Comparison of ENCODE assay signal across 24 cellular contexts in the genomic region with DNA sequence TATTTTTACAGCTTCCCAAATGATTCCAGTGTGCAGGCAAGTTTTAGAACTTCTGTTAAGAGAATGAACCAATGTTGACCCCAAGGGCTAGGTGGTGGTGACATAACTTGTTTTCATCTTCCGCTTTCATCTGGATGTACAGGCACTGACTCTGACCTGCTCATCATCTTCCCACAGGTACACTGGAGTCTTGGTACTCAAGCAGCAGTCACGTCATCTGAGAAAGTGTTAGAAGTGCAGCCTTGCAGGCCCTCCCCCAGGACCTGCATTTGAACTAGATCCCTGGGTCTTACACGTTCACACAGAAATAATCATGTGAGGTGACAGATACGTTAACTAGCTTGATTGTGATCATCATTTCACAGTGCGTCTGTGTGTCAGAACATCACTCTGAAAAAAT.
DNase-seq lines count a peak whose midpoint lies in the region; ATAC-seq and TF ChIP-seq lines count a peak whose summit lies in the region.
"Had no signal": no experiment of that assay in that cellular context is flagged by ENCODE, and none has a peak within 500 bp of the region (broad histone marks: within the 10 kb centered on the region; RNA-seq: fewer than 3 reads in every experiment).

No MANE protein-coding gene starts in this region.

- H3K9me3 ChIP-seq in neural progenitor cell (ENCODE audit: low read depth), result no peaks in the 10 kb centered on the region
- H3K9me3 ChIP-seq: esophagus muscularis mucosa, gastrocnemius medialis had no signal

- H2AFZ ChIP-seq in GM23338 (no peak overlapping the region), neural progenitor cell (replicated peaks) (no peak overlapping the region)

- H3K9me3 Mint-ChIP-seq in activated CD4-positive, alpha-beta T cell treated with anti-CD3 and anti-CD28 coated beads, Interleukin-2, amount 10 ng/mL, durations not matched to agents 7 days and 5 days, result no peaks in the 10 kb centered on the region
- H3K9me3 Mint-ChIP-seq in GM23338, result no peaks in the 10 kb centered on the region
- peaks cover 2% of the 10 kb centered on the region for H3K9me3 Mint-ChIP-seq in activated naive CD8-positive, alpha-beta T cell treated with anti-CD3 and anti-CD28 coated beads for 36 hours
- peaks cover 8% of the 10 kb centered on the region for H3K9me3 Mint-ChIP-seq in neural progenitor cell
- H3K9me3 Mint-ChIP-seq: H9, IgD-negative memory B cell had no signal

- DNase-seq in activated CD4-positive, alpha-beta T cell treated with anti-CD3 and anti-CD28 coated beads, Interleukin-2, amount 10 ng/mL, durations not matched to agents 7 days and 5 days, result no peak
- no peak for DNase-seq in activated CD4-positive, alpha-beta T cell treated with anti-CD3 and anti-CD28 coated beads for 1 hour
- DNase-seq in GM23338 (ENCODE audit: low spot score), result no peak
- DNase-seq in activated naive CD8-positive, alpha-beta T cell treated with anti-CD3 and anti-CD28 coated beads for 36 hours, result no peak
- DNase-seq in neural progenitor cell (ENCODE audit: low spot score), result no peak
- DNase-seq in EL, result no peak
- no peak for DNase-seq in AML-193 (lab: John Stamatoyannopoulos, UW)
- DNase-seq in COR-L47 (lab: John Stamatoyannopoulos, UW), result no peak
- DNase-seq: activated CD4-positive, CD25-positive, alpha-beta regulatory T cell treated with anti-CD3 and anti-CD28 coated beads, Interleukin-2, amount 50 U/mL, for 72 hours; activated CD8-positive, alpha-beta memory T cell treated with anti-CD3 and anti-CD28 coated beads, Interleukin-2, amount 50 U/mL, for 48 hours; brain microvascular endothelial cell; gastrocnemius medialis; GDM1; H9; hypothalamus; islet precursor cell; NCI-H1105 treated with DMSO at 0.1 percent for 48 hours; NCI-H2029 treated with DMSO at 0.1 percent for 48 hours; OCI-M1; small intestine; trophoblast cell had no signal

- no peaks in the 10 kb centered on the region for H3K27me3 ChIP-seq in GM23338 (ENCODE audit: insufficient read depth)
- no peaks in the 10 kb centered on the region for H3K27me3 ChIP-seq in neural progenitor cell
- H3K27me3 ChIP-seq: brain microvascular endothelial cell, esophagus muscularis mucosa, gastrocnemius medialis had no signal

- no peaks in the 10 kb centered on the region for H3K9me2 ChIP-seq in GM23338 (ENCODE audit: insufficient read depth)

- H3K79me2 ChIP-seq in GM23338 (replicated peaks; ENCODE audit: insufficient read depth) (no peaks in the 10 kb centered on the region), neural progenitor cell (ENCODE audit: low read depth) (no peaks in the 10 kb centered on the region)

- H3K27me3 Mint-ChIP-seq in activated CD4-positive, alpha-beta T cell treated with anti-CD3 and anti-CD28 coated beads, Interleukin-2, amount 10 ng/mL, durations not matched to agents 7 days and 5 days, result no peaks in the 10 kb centered on the region
- H3K27me3 Mint-ChIP-seq in GM23338 (ENCODE audit: insufficient read depth, low read depth, poor library complexity) (peaks cover 4% of the 10 kb centered on the region), neural progenitor cell (ENCODE audit: insufficient read depth, low read depth) (peaks cover 2% of the 10 kb centered on the region)
- H3K27me3 Mint-ChIP-seq in activated naive CD8-positive, alpha-beta T cell treated with anti-CD3 and anti-CD28 coated beads for 36 hours, result no peaks in the 10 kb centered on the region
- H3K27me3 Mint-ChIP-seq: IgD-negative memory B cell had no signal

- H3F3A ChIP-seq in GM23338 (replicated peaks; ENCODE audit: low read depth) (no peaks in the 10 kb centered on the region), neural progenitor cell (ENCODE audit: low read depth) (no peaks in the 10 kb centered on the region)

- H4K20me1 ChIP-seq in GM23338 (replicated peaks; ENCODE audit: insufficient read depth), result no peaks in the 10 kb centered on the region
- no peaks in the 10 kb centered on the region for H4K20me1 ChIP-seq in neural progenitor cell (ENCODE audit: low read depth)

- H3K4me2 ChIP-seq in GM23338 (no peak overlapping the region), neural progenitor cell (no peak overlapping the region)

- POLR2A ChIA-PET in activated CD4-positive, alpha-beta T cell treated with anti-CD3 and anti-CD28 coated beads, Interleukin-2, amount 10 ng/mL, durations not matched to agents 7 days and 5 days (lab: Charles Lee), result interaction anchor here (0.7 kb wide), 1 partner anchor 342 kb away, joined by 3 read pairs; no protein-coding TSS in a partner anchor

- H3K27ac ChIP-seq in GM23338 (ENCODE audit: low read depth) (no peak overlapping the region), neural progenitor cell (no peak overlapping the region)
- H3K27ac ChIP-seq: brain microvascular endothelial cell, esophagus muscularis mucosa, gastrocnemius medialis had no signal

- no peaks in the 10 kb centered on the region for H3K36me3 ChIP-seq in GM23338 (ENCODE audit: insufficient read depth)
- H3K36me3 ChIP-seq in neural progenitor cell, result no peaks in the 10 kb centered on the region
- H3K36me3 ChIP-seq: brain microvascular endothelial cell, gastrocnemius medialis had no signal

- peaks cover 86% of the 10 kb centered on the region for H3K36me3 Mint-ChIP-seq in activated CD4-positive, alpha-beta T cell treated with anti-CD3 and anti-CD28 coated beads, Interleukin-2, amount 10 ng/mL, durations not matched to agents 7 days and 5 days (ENCODE audit: low read depth)
- H3K36me3 Mint-ChIP-seq in GM23338 (ENCODE audit: low read depth) (no peaks in the 10 kb centered on the region), neural progenitor cell (peaks cover 12% of the 10 kb centered on the region)
- H3K36me3 Mint-ChIP-seq in activated naive CD8-positive, alpha-beta T cell treated with anti-CD3 and anti-CD28 coated beads for 36 hours, result peaks cover 83% of the 10 kb centered on the region
- H3K36me3 Mint-ChIP-seq: IgD-negative memory B cell had no signal

- CTCF ChIA-PET in activated CD4-positive, alpha-beta T cell treated with anti-CD3 and anti-CD28 coated beads, Interleukin-2, amount 10 ng/mL, durations not matched to agents 7 days and 5 days (lab: Charles Lee), result interaction anchor here (1.3 kb wide), 1 partner anchor 12 kb away, joined by 3 read pairs; no protein-coding TSS in a partner anchor

- TF ChIP-seq CTCF in GM23338 (conservative IDR thresholded peaks at IDR 0.05; ENCODE audit: low read depth in 2 of 2) (no peak), neural progenitor cell (IDR thresholded peaks at IDR 0.05) (no peak)

- no peak for ATAC-seq in GM23338
- ATAC-seq: gastrocnemius medialis, Right ventricle myocardium inferior had no signal

- H3K4me1 ChIP-seq in GM23338 (ENCODE audit: insufficient read depth) (peaks cover 6% of the 10 kb centered on the region), neural progenitor cell (peaks cover 7% of the 10 kb centered on the region)
- H3K4me1 ChIP-seq: gastrocnemius medialis had no signal

- H3K4me3 Mint-ChIP-seq in activated CD4-positive, alpha-beta T cell treated with anti-CD3 and anti-CD28 coated beads, Interleukin-2, amount 10 ng/mL, durations not matched to agents 7 days and 5 days, result no peak overlapping the region
- H3K4me3 Mint-ChIP-seq in GM23338, result no peak overlapping the region
- H3K4me3 Mint-ChIP-seq in activated naive CD8-positive, alpha-beta T cell treated with anti-CD3 and anti-CD28 coated beads for 36 hours, result no peak overlapping the region
- no peak overlapping the region for H3K4me3 Mint-ChIP-seq in neural progenitor cell
- H3K4me3 Mint-ChIP-seq: H9 had no signal

- H3K4me1 Mint-ChIP-seq in activated CD4-positive, alpha-beta T cell treated with anti-CD3 and anti-CD28 coated beads, Interleukin-2, amount 10 ng/mL, durations not matched to agents 7 days and 5 days, result peaks cover 92% of the 10 kb centered on the region
- H3K4me1 Mint-ChIP-seq in GM23338 (peaks cover 13% of the 10 kb centered on the region), neural progenitor cell (peaks cover 22% of the 10 kb centered on the region)
- peaks cover 94% of the 10 kb centered on the region for H3K4me1 Mint-ChIP-seq in activated naive CD8-positive, alpha-beta T cell treated with anti-CD3 and anti-CD28 coated beads for 36 hours

- H3K4me3 ChIP-seq in GM23338 (no peak overlapping the region), neural progenitor cell (no peak overlapping the region)
- H3K4me3 ChIP-seq: esophagus muscularis mucosa, gastrocnemius medialis had no signal

- peak overlapping the region; percentile 38 for H3K27ac Mint-ChIP-seq in activated CD4-positive, alpha-beta T cell treated with anti-CD3 and anti-CD28 coated beads, Interleukin-2, amount 10 ng/mL, durations not matched to agents 7 days and 5 days
- 0 out of 2 replicates have a peak overlapping the region, but pooled peaks have one; percentile 45 for H3K27ac Mint-ChIP-seq in GM23338
- H3K27ac Mint-ChIP-seq in activated naive CD8-positive, alpha-beta T cell treated with anti-CD3 and anti-CD28 coated beads for 36 hours, result peak overlapping the region; percentile 79
- peak overlapping the region; percentile 9 for H3K27ac Mint-ChIP-seq in neural progenitor cell
- H3K27ac Mint-ChIP-seq: H9 had no signal

- H3K9ac ChIP-seq in neural progenitor cell, result no peak overlapping the region

TF ChIP-seq in GM23338, 12 proteins besides CTCF, POLR2A, EP300 and RAD21 (continues in another document):
- no peak for TF ChIP-seq POLR2AphosphoS5 (IDR thresholded peaks at IDR 0.05; ENCODE audit: low read depth)
- no peak for TF ChIP-seq NANOG (IDR thresholded peaks at IDR 0.05; ENCODE audit: borderline replicate concordance)
- no peak for TF ChIP-seq STAT1 (IDR thresholded peaks at IDR 0.05; ENCODE audit: unreplicated experiment)
- TF ChIP-seq CREB1 (CRISPR knock-in tag; IDR thresholded peaks at IDR 0.05; ENCODE audit: low read depth), result no peak

Comparison
In these comparisons a context has a peak if more than half of its experiments do, and no peak if none do; other contexts are left out.
1. H3K27ac Mint-ChIP-seq: peak in every context shown above with its lines; median percentile 79 in activated naive CD8-positive, alpha-beta T cell treated with anti-CD3 and anti-CD28 coated beads for 36 hours; 45 in GM23338; 38 in activated CD4-positive, alpha-beta T cell treated with anti-CD3 and anti-CD28 coated beads, Interleukin-2, amount 10 ng/mL, durations not matched to agents 7 days and 5 days; 9 in neural progenitor cell.